26 cellular contexts compared by ENCODE assay signal in genomic region chr1:10396870-10397269, GRCh38. TPM values are rescaled to one million over a fixed set of nuclear protein-coding genes. Genes with fewer than 3 reads are reported as not detected.
DNase-seq lines count a peak whose midpoint lies in the region; ATAC-seq, FAIRE-seq and TF ChIP-seq lines count a peak whose summit lies in the region.
"Had no signal": no experiment of that assay in that cellular context is flagged by ENCODE, and none has a peak within 500 bp of the region (broad histone marks: within the 10 kb centered on the region; RNA-seq: fewer than 3 reads in every experiment).

No MANE protein-coding gene starts in this region.

- H3K27me3 ChIP-seq in HepG2 (ENCODE audit: control insufficient read depth in 1 of 2, insufficient read depth in 2 of 2, low read length in 2 of 2) (no peaks in the 10 kb centered on the region), right lobe of liver (no peaks in the 10 kb centered on the region)
- H3K27me3 ChIP-seq: ovary, right atrium auricular region, tibial artery had no signal

- H3K36me3 Mint-ChIP-seq in immature natural killer cell, result peaks cover 0 to 3% (median 0%) of the 10 kb centered on the region in 3 donors
- H3K36me3 Mint-ChIP-seq in progenitor cell of endocrine pancreas (ENCODE audit: insufficient read depth), result peaks cover 9% of the 10 kb centered on the region

- H3K4me3 ChIP-seq in HepG2 (replicated peaks in 1 of 3; ENCODE audit: insufficient read depth in 1 of 3, low read depth in 2 of 3, low read length in 3 of 3), result no peak overlapping the region
- no peak overlapping the region for H3K4me3 ChIP-seq in right lobe of liver
- H3K4me3 ChIP-seq in OCI-LY7 (ENCODE audit: low read depth, low read length, poor library complexity, severe bottlenecking), result no peak overlapping the region
- H3K4me3 ChIP-seq: mucosa of descending colon, ovary, right atrium auricular region, tibial artery had no signal

- H3K27ac ChIP-seq in HepG2 (ENCODE audit: extremely low read length, insufficient read depth, low read length), result no peak overlapping the region
- no peak overlapping the region for H3K27ac ChIP-seq in right lobe of liver
- no peak overlapping the region for H3K27ac ChIP-seq in OCI-LY7 (ENCODE audit: low read depth, low read length, poor library complexity, severe bottlenecking)
- H3K27ac ChIP-seq: ovary, right atrium auricular region, tibial artery had no signal

- H3K79me2 ChIP-seq in HepG2 (ENCODE audit: insufficient read depth, low read length) (peaks cover 22% of the 10 kb centered on the region), OCI-LY7 (ENCODE audit: insufficient read depth, low read depth, low read length) (peaks cover 21% of the 10 kb centered on the region; the same call in 1 of the 2 replicates)

- H3K4me1 ChIP-seq in HepG2 (ENCODE audit: insufficient read depth, low read length) (peaks cover 33% of the 10 kb centered on the region), right lobe of liver (peaks cover 0 to 21% (median 5%) of the 10 kb centered on the region in 4 donors), OCI-LY7 (ENCODE audit: insufficient read depth, low read length, poor library complexity, severe bottlenecking) (peaks cover 13% of the 10 kb centered on the region)

- 98% methylated on average over 3 of the region's 3 CpGs for WGBS in HepG2 (ENCODE audit: low lambda C conversion rate)
- WGBS in right lobe of liver (ENCODE audit: insufficient coverage, low coverage, low lambda C conversion rate, missing lambda C conversion rate), result 89% methylated on average over 3 of the region's 3 CpGs

- ATAC-seq in HepG2 (no peak), right lobe of liver (no peak), GM19328 (IDR thresholded peaks at IDR 0.05; ENCODE audit: unreplicated experiment) (no peak)
- ATAC-seq: mucosa of descending colon had no signal

- peaks cover 21 to 26% of the 10 kb centered on the region in 2 donors for H3K4me1 Mint-ChIP-seq in immature natural killer cell
- H3K4me1 Mint-ChIP-seq in progenitor cell of endocrine pancreas (ENCODE audit: low read depth), result peaks cover 14% of the 10 kb centered on the region

- H4K20me1 ChIP-seq in HepG2 (ENCODE audit: insufficient read depth, low read length) (no peaks in the 10 kb centered on the region), OCI-LY7 (ENCODE audit: insufficient read depth, low read length) (peaks cover 9% of the 10 kb centered on the region; the same call in 1 of the 2 replicates)

- in situ Hi-C loops in HepG2 (cut with HindIII; ENCODE audit: extremely low pct_ligation_motif_present, low pct_unique_long_range_greater_than_20kb), result no loop called here

- H3K4me2 ChIP-seq in HepG2 (ENCODE audit: low read depth, low read length) (no peak overlapping the region), OCI-LY7 (ENCODE audit: low read length) (no peak overlapping the region)

- CTCF ChIA-PET in HepG2 (lab: Yijun Ruan, JAX; ENCODE audit: low intra/inter-chr PET ratio, low total read pairs) (no interaction called here), OCI-LY7 (lab: Charles Lee; ENCODE audit: unreplicated experiment) (no interaction called here)

- peak; percentile 23 for FAIRE-seq in HepG2 (lab: Jason Lieb, UNC)
- FAIRE-seq: GM12891, GM19239 had no signal

- H3K9me3 ChIP-seq in HepG2 (ENCODE audit: low read length) (no peaks in the 10 kb centered on the region), right lobe of liver (no peaks in the 10 kb centered on the region), OCI-LY7 (ENCODE audit: low read length) (peaks cover 10% of the 10 kb centered on the region; the same call in 1 of the 2 replicates)
- H3K9me3 ChIP-seq: mucosa of descending colon, ovary, right atrium auricular region, tibial artery had no signal

- BruUV-seq in HepG2 (replicated peaks; lab: Mats Ljungman, UMichigan), result no TSS peak
- TSS peak; percentile 46 for BruUV-seq in OCI-LY7 (replicated peaks; lab: Mats Ljungman, UMichigan)

- DNase-seq in HepG2 (ENCODE audit: low spot score) (no peak), right lobe of liver (no peak), OCI-LY7 (ENCODE audit: low spot score) (no peak), immature natural killer cell (no peak), progenitor cell of endocrine pancreas (ENCODE audit: low spot score, unreplicated experiment) (no peak), kidney tubule cell (ENCODE audit: low spot score) (no peak), COR-L47 (lab: John Stamatoyannopoulos, UW) (no peak)
- DNase-seq: activated naive CD4-positive, alpha-beta T cell treated with anti-CD3 and anti-CD28 coated beads, Interleukin-2, amount 50 U/mL, for 16 hours; erythroblast; foreskin fibroblast; mucosa of descending colon; NCI-H187 treated with DMSO at 0.1 percent for 48 hours; NCI-H345; OCI-M1; ovary; Right ventricle myocardium superior; stimulated activated CD4-positive, alpha-beta T cell treated with anti-CD3 and anti-CD28 coated beads, Interleukin-12 subunit alpha, Interleukin-12 subunit beta, amount 100 ng/mL, for 4 hours; stimulated activated CD4-positive, alpha-beta T cell treated with anti-CD3 and anti-CD28 coated beads, Interleukin-4, amount 100 ng/mL, for 4 hours; SW 1271; tibial artery had no signal

- TF ChIP-seq RAD21 in HepG2 (CRISPR knock-in tag; IDR thresholded peaks at IDR 0.05), result no peak

- intact Hi-C loops in HepG2 (cut with micrococcal nuclease; ENCODE audit: unreplicated experiment), result no loop called here
- intact Hi-C loops in right lobe of liver (cut with DNase I), result no loop called here
- intact Hi-C loops in OCI-LY7 (cut with micrococcal nuclease; ENCODE audit: unreplicated experiment), result no loop called here

- H3K27ac Mint-ChIP-seq in immature natural killer cell (no peak overlapping the region), progenitor cell of endocrine pancreas (no peak overlapping the region)
- H3K27ac Mint-ChIP-seq: stimulated activated naive CD8-positive, alpha-beta T cell treated with anti-CD3 and anti-CD28 coated beads, Interleukin-15, Interleukin-2, amounts not matched to agents 100 ng/mL and 50 ng/mL, for 24 hours had no signal

- no peak for TF ChIP-seq CTCF in HepG2 (CRISPR knock-in tag; IDR thresholded peaks at IDR 0.05)
- no peak for TF ChIP-seq CTCF in right lobe of liver (IDR thresholded peaks at IDR 0.05)
- TF ChIP-seq CTCF in OCI-LY7 (conservative IDR thresholded peaks at IDR 0.05; ENCODE audit: low read length), result no peak
- no peak for TF ChIP-seq CTCF in progenitor cell of endocrine pancreas (IDR thresholded peaks at IDR 0.05; ENCODE audit: unreplicated experiment)

- no peak overlapping the region for H3K9ac ChIP-seq in HepG2 (ENCODE audit: insufficient read depth, low read depth, low read length)

- TF ChIP-seq EP300 in HepG2 (IDR thresholded peaks at IDR 0.05; ENCODE audit: low read depth in 2 of 2, low read length in 2 of 2) (no peak), HepG2 (CRISPR knock-in tag; IDR thresholded peaks at IDR 0.05; ENCODE audit: borderline replicate concordance) (no peak)

- H3K9me3 Mint-ChIP-seq in immature natural killer cell (no peaks in the 10 kb centered on the region), progenitor cell of endocrine pancreas (ENCODE audit: low read depth) (peaks cover 4% of the 10 kb centered on the region)
- H3K9me3 Mint-ChIP-seq: stimulated activated naive CD8-positive, alpha-beta T cell treated with anti-CD3 and anti-CD28 coated beads, Interleukin-15, Interleukin-2, amounts not matched to agents 100 ng/mL and 50 ng/mL, for 24 hours had no signal

- H2AFZ ChIP-seq in HepG2 (ENCODE audit: low read length) (no peak overlapping the region), OCI-LY7 (ENCODE audit: low read length) (no peak overlapping the region)

- TF ChIP-seq POLR2A in HepG2 (IDR thresholded peaks at IDR 0.05; ENCODE audit: insufficient read depth in 1 of 2, low read depth in 2 of 2, low read length in 2 of 2) (no peak), right lobe of liver (IDR thresholded peaks at IDR 0.05) (no peak)

- H3K36me3 ChIP-seq in HepG2 (replicated peaks in 1 of 2; ENCODE audit: control insufficient read depth in 1 of 2, insufficient read depth in 2 of 2, low read length in 2 of 2) (no peaks in the 10 kb centered on the region), right lobe of liver (peaks cover 0 to 1% (median 0%) of the 10 kb centered on the region in 4 donors), OCI-LY7 (ENCODE audit: insufficient read depth, low read length) (peaks cover 17% of the 10 kb centered on the region)
- H3K36me3 ChIP-seq: ovary, right atrium auricular region, tibial artery had no signal

- peak overlapping the region in 4 of 5 donors; percentile 39 to 74 (median 46) for H3K4me3 Mint-ChIP-seq in immature natural killer cell
- H3K4me3 Mint-ChIP-seq in progenitor cell of endocrine pancreas (ENCODE audit: low read depth), result peak overlapping the region; percentile 23
- H3K4me3 Mint-ChIP-seq: stimulated activated naive CD8-positive, alpha-beta T cell treated with anti-CD3 and anti-CD28 coated beads, Interleukin-15, Interleukin-2, amounts not matched to agents 100 ng/mL and 50 ng/mL, for 24 hours had no signal

- H3K27me3 Mint-ChIP-seq in immature natural killer cell (ENCODE audit: low read depth in 3 of 3) (peaks cover 0 to 5% (median 4%) of the 10 kb centered on the region in 3 donors), progenitor cell of endocrine pancreas (no peaks in the 10 kb centered on the region)
- H3K27me3 Mint-ChIP-seq: stimulated activated naive CD8-positive, alpha-beta T cell treated with anti-CD3 and anti-CD28 coated beads, Interleukin-15, Interleukin-2, amounts not matched to agents 100 ng/mL and 50 ng/mL, for 24 hours had no signal

- POLR2A ChIA-PET in HepG2 (lab: Yijun Ruan, JAX), result no interaction called here
- POLR2A ChIA-PET in OCI-LY7 (lab: Charles Lee), result no interaction called here

- no peaks in the 10 kb centered on the region for H3K9me2 ChIP-seq in OCI-LY7 (ENCODE audit: insufficient read depth, low read length)

RNA-seq across cellular contexts. Expression of gene PGD, which starts 2.0 kb away (rescaled TPM):
- total RNA-seq in HepG2 (2016; rRNA removed; fragmentation: Illumina TruSeq; extraction: Trizol) (210 and 242 TPM in 2 replicates), right lobe of liver (100 to 1,000 TPM in 1 of 6 experiments, 10 to 100 TPM in 5; 51.9 to 151 (median 72.0) TPM), OCI-LY7 (2022) (146 and 157 TPM in 2 replicates), progenitor cell of endocrine pancreas (254 and 263 TPM in 2 replicates)
- total RNA-seq in HepG2 (2016; cell fraction: cytosol; rRNA removed; fragmentation: Illumina TruSeq; extraction: Trizol; ENCODE audit: low read depth), result 63.5 and 72.1 TPM in 2 replicates
- total RNA-seq in HepG2 (2016; cell fraction: insoluble cytoplasmic fraction; rRNA removed; fragmentation: Illumina TruSeq; extraction: Trizol), result 212 TPM in 2 replicates
- 131 and 149 TPM in 2 replicates for total RNA-seq in HepG2 (2016; cell fraction: membrane; rRNA removed; fragmentation: Illumina TruSeq; extraction: Trizol)
- 134 TPM in 2 replicates for total RNA-seq in HepG2 (2016; cell fraction: nucleus; rRNA removed; fragmentation: Illumina TruSeq; extraction: Trizol)
- polyA plus RNA-seq in HepG2 (2011; rRNA removed) (64.8 and 67.5 TPM in 2 replicates), immature natural killer cell (10 to 100 TPM; 43.9 to 51.3 (median 44.8) TPM)
- polyA plus RNA-seq in HepG2 (2011; cell fraction: cytosol; rRNA removed), result 60.1 and 64.5 TPM in 2 replicates
- polyA plus RNA-seq in HepG2 (2011; cell fraction: nucleus; rRNA removed), result 37.3 and 39.4 TPM in 2 replicates
- 112 and 139 TPM in 2 replicates for polyA plus RNA-seq in HepG2 (2012)
- 80.6 and 88.6 TPM in 2 replicates for polyA plus RNA-seq in HepG2 (2016; cell fraction: cytosol; fragmentation: Illumina TruSeq; extraction: Trizol; ENCODE audit: low read depth)
- polyA plus RNA-seq in HepG2 (2016; cell fraction: insoluble cytoplasmic fraction; fragmentation: Illumina TruSeq; extraction: Trizol; ENCODE audit: low read depth), result 270 and 293 TPM in 2 replicates
- 132 and 155 TPM in 2 replicates for polyA plus RNA-seq in HepG2 (2016; cell fraction: membrane; fragmentation: Illumina TruSeq; extraction: Trizol; ENCODE audit: low read depth)
- 206 and 219 TPM in 2 replicates for polyA plus RNA-seq in HepG2 (2016; cell fraction: nucleus; fragmentation: Illumina TruSeq; extraction: Trizol; ENCODE audit: insufficient read depth, low read depth)
- polyA minus RNA-seq in HepG2 (2011; rRNA and poly(A)+ RNA removed; ENCODE audit: low replicate concordance), result 119 and 158 TPM in 2 replicates
- polyA minus RNA-seq in HepG2 (2011; cell fraction: cytosol; rRNA and poly(A)+ RNA removed), result 59.4 and 61.6 TPM in 2 replicates
- polyA minus RNA-seq in HepG2 (2011; cell fraction: nucleus; rRNA and poly(A)+ RNA removed), result 35.2 and 45.2 TPM in 2 replicates
- total RNA-seq in OCI-LY7 (2014; rRNA removed; shearing (Covaris generic)), result 50.3 and 69.3 TPM in 2 replicates

RNA-seq across cellular contexts. Expression of gene CENPS, which starts 33.4 kb away (rescaled TPM):
- 22.0 and 24.9 TPM in 2 replicates for total RNA-seq in HepG2 (2016; rRNA removed; fragmentation: Illumina TruSeq; extraction: Trizol)
- 32.3 and 41.2 TPM in 2 replicates for total RNA-seq in HepG2 (2016; cell fraction: cytosol; rRNA removed; fragmentation: Illumina TruSeq; extraction: Trizol; ENCODE audit: low read depth)
- 18.1 and 23.2 TPM in 2 replicates for total RNA-seq in HepG2 (2016; cell fraction: insoluble cytoplasmic fraction; rRNA removed; fragmentation: Illumina TruSeq; extraction: Trizol)
- total RNA-seq in HepG2 (2016; cell fraction: membrane; rRNA removed; fragmentation: Illumina TruSeq; extraction: Trizol), result 41.4 and 43.7 TPM in 2 replicates
- 8.1 and 10.8 TPM in 2 replicates for total RNA-seq in HepG2 (2016; cell fraction: nucleus; rRNA removed; fragmentation: Illumina TruSeq; extraction: Trizol)
- 2.9 and 3.3 TPM in 2 replicates for polyA plus RNA-seq in HepG2 (2011; rRNA removed)
- polyA plus RNA-seq in HepG2 (2011; cell fraction: cytosol; rRNA removed), result 3.8 and 4.5 TPM in 2 replicates
- 2.8 and 3.7 TPM in 2 replicates for polyA plus RNA-seq in HepG2 (2011; cell fraction: nucleus; rRNA removed)
- 5.0 and 10.5 TPM in 2 replicates for polyA plus RNA-seq in HepG2 (2012)
- 49.6 and 69.4 TPM in 2 replicates for polyA plus RNA-seq in HepG2 (2016; cell fraction: cytosol; fragmentation: Illumina TruSeq; extraction: Trizol; ENCODE audit: low read depth)
- 33.2 and 38.1 TPM in 2 replicates for polyA plus RNA-seq in HepG2 (2016; cell fraction: insoluble cytoplasmic fraction; fragmentation: Illumina TruSeq; extraction: Trizol; ENCODE audit: low read depth)
- polyA plus RNA-seq in HepG2 (2016; cell fraction: membrane; fragmentation: Illumina TruSeq; extraction: Trizol; ENCODE audit: low read depth), result 55.5 and 60.0 TPM in 2 replicates
- polyA plus RNA-seq in HepG2 (2016; cell fraction: nucleus; fragmentation: Illumina TruSeq; extraction: Trizol; ENCODE audit: insufficient read depth, low read depth), result 17.3 and 17.4 TPM in 2 replicates
- 5.9 and 8.9 TPM in 2 replicates for polyA minus RNA-seq in HepG2 (2011; rRNA and poly(A)+ RNA removed; ENCODE audit: low replicate concordance)
- polyA minus RNA-seq in HepG2 (2011; cell fraction: cytosol; rRNA and poly(A)+ RNA removed), result 1.5 and 2.0 TPM in 2 replicates
- polyA minus RNA-seq in HepG2 (2011; cell fraction: nucleus; rRNA and poly(A)+ RNA removed), result 1.0 and 3.9 TPM in 2 replicates
- 1 to 10 TPM; 1.8 to 9.3 (median 5.7) TPM for total RNA-seq in right lobe of liver
- 13.6 and 18.8 TPM in 2 replicates for total RNA-seq in OCI-LY7 (2014; rRNA removed; shearing (Covaris generic))
- total RNA-seq in OCI-LY7 (2022), result 18.4 and 18.8 TPM in 2 replicates
- polyA plus RNA-seq in immature natural killer cell, result 10 to 100 TPM in 1 of 3 donors, 1 to 10 TPM in 2; 7.8 to 12.1 (median 8.1) TPM
- 22.2 and 22.5 TPM in 2 replicates for total RNA-seq in progenitor cell of endocrine pancreas

RNA-seq across cellular contexts. Expression of gene CORT, which starts 53.0 kb away (rescaled TPM):
- total RNA-seq in HepG2 (2016; rRNA removed; fragmentation: Illumina TruSeq; extraction: Trizol), result 0.62 TPM in 1 of 2 replicates, not detected in the other
- total RNA-seq in HepG2 (2016; cell fraction: cytosol; rRNA removed; fragmentation: Illumina TruSeq; extraction: Trizol; ENCODE audit: low read depth), result not detected in 2 replicates
- 0.61 TPM in 1 of 2 replicates, not detected in the other for total RNA-seq in HepG2 (2016; cell fraction: insoluble cytoplasmic fraction; rRNA removed; fragmentation: Illumina TruSeq; extraction: Trizol)
- 0.15 and 0.21 TPM in 2 replicates for total RNA-seq in HepG2 (2016; cell fraction: membrane; rRNA removed; fragmentation: Illumina TruSeq; extraction: Trizol)
- total RNA-seq in HepG2 (2016; cell fraction: nucleus; rRNA removed; fragmentation: Illumina TruSeq; extraction: Trizol), result 0.78 and 1.1 TPM in 2 replicates
- 0.08 and 0.11 TPM in 2 replicates for polyA plus RNA-seq in HepG2 (2011; rRNA removed)
- polyA plus RNA-seq in HepG2 (2011; cell fraction: cytosol; rRNA removed), result 0.08 and 0.09 TPM in 2 replicates
- polyA plus RNA-seq in HepG2 (2011; cell fraction: nucleus; rRNA removed), result 0.24 and 0.29 TPM in 2 replicates
- polyA plus RNA-seq in HepG2 (2012), result 0.31 and 0.40 TPM in 2 replicates
- 0.11 and 0.46 TPM in 2 replicates for polyA plus RNA-seq in HepG2 (2016; cell fraction: cytosol; fragmentation: Illumina TruSeq; extraction: Trizol; ENCODE audit: low read depth)
- polyA plus RNA-seq in HepG2 (2016; cell fraction: insoluble cytoplasmic fraction; fragmentation: Illumina TruSeq; extraction: Trizol; ENCODE audit: low read depth), result 0.50 TPM in 1 of 2 replicates, not detected in the other
- 0.21 and 0.36 TPM in 2 replicates for polyA plus RNA-seq in HepG2 (2016; cell fraction: membrane; fragmentation: Illumina TruSeq; extraction: Trizol; ENCODE audit: low read depth)
- polyA plus RNA-seq in HepG2 (2016; cell fraction: nucleus; fragmentation: Illumina TruSeq; extraction: Trizol; ENCODE audit: insufficient read depth, low read depth), result 0.81 and 1.9 TPM in 2 replicates
- polyA minus RNA-seq in HepG2 (2011; rRNA and poly(A)+ RNA removed; ENCODE audit: low replicate concordance), result not detected in 2 replicates
- not detected in 2 replicates for polyA minus RNA-seq in HepG2 (2011; cell fraction: cytosol; rRNA and poly(A)+ RNA removed)
- 0.39 TPM in 1 of 2 replicates, not detected in the other for polyA minus RNA-seq in HepG2 (2011; cell fraction: nucleus; rRNA and poly(A)+ RNA removed)
- under 1 TPM in 1 of 6 experiments, not detected in 5; 0.17 TPM for total RNA-seq in right lobe of liver
- 0.66 TPM in 1 of 2 replicates, not detected in the other for total RNA-seq in OCI-LY7 (2014; rRNA removed; shearing (Covaris generic))
- 1.3 TPM in 1 of 2 replicates, not detected in the other for total RNA-seq in OCI-LY7 (2022)
- polyA plus RNA-seq in immature natural killer cell, result not detected
- 1.0 and 2.0 TPM in 2 replicates for total RNA-seq in progenitor cell of endocrine pancreas
- total RNA-seq: HT1080, right atrium auricular region had no signal
